In the genomic region with DNA sequence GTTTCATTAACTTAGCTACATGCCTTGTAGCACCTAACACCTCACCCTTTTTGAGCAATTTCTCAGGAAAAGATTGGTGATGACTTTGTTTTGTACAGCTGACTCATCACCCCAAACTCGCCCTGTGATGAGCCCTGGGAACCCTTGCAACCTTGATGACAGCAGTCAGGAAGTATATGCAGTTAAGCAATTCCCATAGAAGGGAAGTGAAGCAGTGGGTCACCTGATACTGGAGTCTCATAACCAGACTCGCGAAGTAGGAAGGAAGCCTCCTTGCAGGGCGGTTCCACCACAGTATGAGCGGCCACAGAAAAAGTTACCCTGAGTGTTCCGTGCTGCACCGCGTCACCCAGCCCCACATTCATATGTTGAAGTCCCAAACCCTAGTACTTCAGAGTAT, we compare ENCODE assay signal across 11 cellular contexts.
DNase-seq lines count a peak whose midpoint lies in the region; ATAC-seq and TF ChIP-seq lines count a peak whose summit lies in the region.
"Had no signal": no experiment of that assay in that cellular context is flagged by ENCODE, and none has a peak within 500 bp of the region (broad histone marks: within the 10 kb centered on the region; RNA-seq: fewer than 3 reads in every experiment).

No MANE protein-coding gene starts in this region.

- H3K4me1 ChIP-seq in mucosa of descending colon (ENCODE audit: low read depth), result no peaks in the 10 kb centered on the region
- no peaks in the 10 kb centered on the region for H3K4me1 ChIP-seq in OCI-LY7 (ENCODE audit: insufficient read depth, low read length, poor library complexity, severe bottlenecking)

- TF ChIP-seq CTCF in choroid plexus epithelial cell (conservative IDR thresholded peaks at IDR 0.05; ENCODE audit: low read depth, low read length), result no peak
- TF ChIP-seq CTCF in mucosa of descending colon (IDR thresholded peaks at IDR 0.05), result no peak
- no peak for TF ChIP-seq CTCF in OCI-LY7 (conservative IDR thresholded peaks at IDR 0.05; ENCODE audit: low read length)

- ATAC-seq in mucosa of descending colon, result peak; percentile 56
- no peak for ATAC-seq in GM21737 (IDR thresholded peaks at IDR 0.05; ENCODE audit: unreplicated experiment)
- no peak for ATAC-seq in GM19455 (IDR thresholded peaks at IDR 0.05; ENCODE audit: unreplicated experiment)
- ATAC-seq: body of pancreas had no signal

- no peak overlapping the region for H3K4me3 ChIP-seq in choroid plexus epithelial cell (ENCODE audit: low read depth, low read length)
- no peak overlapping the region for H3K4me3 ChIP-seq in mucosa of descending colon
- no peak overlapping the region for H3K4me3 ChIP-seq in OCI-LY7 (ENCODE audit: low read depth, low read length, poor library complexity, severe bottlenecking)
- H3K4me3 ChIP-seq: body of pancreas, PC-9 had no signal

- peak; percentile 79 for DNase-seq in ELR (ENCODE audit: low read depth)
- DNase-seq in M059J (ENCODE audit: low read depth), result peak; percentile 75
- peak; percentile 61 for DNase-seq in choroid plexus epithelial cell (ENCODE audit: low read depth)
- DNase-seq in mucosa of descending colon, result peak in 2 of 3 donors; percentile 12 to 50
- DNase-seq in OCI-LY7 (ENCODE audit: low spot score), result no peak
- no peak for DNase-seq in substantia nigra (lab: John Stamatoyannopoulos, UW)
- DNase-seq: hypothalamus had no signal

- BruUV-seq in OCI-LY7 (replicated peaks; lab: Mats Ljungman, UMichigan), result no TSS peak

- intact Hi-C loops in mucosa of descending colon (cut with DNase I, micrococcal nuclease), result no loop called here
- intact Hi-C loops in OCI-LY7 (cut with micrococcal nuclease; ENCODE audit: unreplicated experiment), result no loop called here

- H4K20me1 ChIP-seq in OCI-LY7 (ENCODE audit: insufficient read depth, low read length), result no peaks in the 10 kb centered on the region

- H3K9me3 ChIP-seq in mucosa of descending colon (no peaks in the 10 kb centered on the region), OCI-LY7 (ENCODE audit: low read length) (no peaks in the 10 kb centered on the region)
- H3K9me3 ChIP-seq: body of pancreas had no signal

- CTCF ChIA-PET in OCI-LY7 (lab: Charles Lee; ENCODE audit: unreplicated experiment), result no interaction called here

- POLR2A ChIA-PET in OCI-LY7 (lab: Charles Lee), result no interaction called here

- no peaks in the 10 kb centered on the region for H3K79me2 ChIP-seq in OCI-LY7 (ENCODE audit: insufficient read depth, low read depth, low read length)

- H3K27ac ChIP-seq in OCI-LY7 (ENCODE audit: low read depth, low read length, poor library complexity, severe bottlenecking) (no peak overlapping the region), substantia nigra (ENCODE audit: low read depth, low read length, poor library complexity, severe bottlenecking) (no peak overlapping the region)
- H3K27ac ChIP-seq: body of pancreas, PC-9 had no signal

- no peak overlapping the region for H2AFZ ChIP-seq in OCI-LY7 (ENCODE audit: low read length)
- H2AFZ ChIP-seq: PC-9 had no signal

- no peak overlapping the region for H3K4me2 ChIP-seq in OCI-LY7 (ENCODE audit: low read length)
- H3K4me2 ChIP-seq: PC-9 had no signal

- no peaks in the 10 kb centered on the region for H3K36me3 ChIP-seq in mucosa of descending colon (ENCODE audit: low read depth)
- H3K36me3 ChIP-seq in OCI-LY7 (ENCODE audit: insufficient read depth, low read length), result no peaks in the 10 kb centered on the region

- H3K9me2 ChIP-seq in OCI-LY7 (ENCODE audit: insufficient read depth, low read length), result no peaks in the 10 kb centered on the region

Comparison
In these comparisons a context has a peak if more than half of its experiments do, and no peak if none do; other contexts are left out.
1. DNase-seq: peak in ELR (single experiment), M059J (single experiment), choroid plexus epithelial cell (single experiment) and mucosa of descending colon (2 of 3); none in OCI-LY7 (single experiment) and substantia nigra (0 of 49).